In the genomic region with DNA sequence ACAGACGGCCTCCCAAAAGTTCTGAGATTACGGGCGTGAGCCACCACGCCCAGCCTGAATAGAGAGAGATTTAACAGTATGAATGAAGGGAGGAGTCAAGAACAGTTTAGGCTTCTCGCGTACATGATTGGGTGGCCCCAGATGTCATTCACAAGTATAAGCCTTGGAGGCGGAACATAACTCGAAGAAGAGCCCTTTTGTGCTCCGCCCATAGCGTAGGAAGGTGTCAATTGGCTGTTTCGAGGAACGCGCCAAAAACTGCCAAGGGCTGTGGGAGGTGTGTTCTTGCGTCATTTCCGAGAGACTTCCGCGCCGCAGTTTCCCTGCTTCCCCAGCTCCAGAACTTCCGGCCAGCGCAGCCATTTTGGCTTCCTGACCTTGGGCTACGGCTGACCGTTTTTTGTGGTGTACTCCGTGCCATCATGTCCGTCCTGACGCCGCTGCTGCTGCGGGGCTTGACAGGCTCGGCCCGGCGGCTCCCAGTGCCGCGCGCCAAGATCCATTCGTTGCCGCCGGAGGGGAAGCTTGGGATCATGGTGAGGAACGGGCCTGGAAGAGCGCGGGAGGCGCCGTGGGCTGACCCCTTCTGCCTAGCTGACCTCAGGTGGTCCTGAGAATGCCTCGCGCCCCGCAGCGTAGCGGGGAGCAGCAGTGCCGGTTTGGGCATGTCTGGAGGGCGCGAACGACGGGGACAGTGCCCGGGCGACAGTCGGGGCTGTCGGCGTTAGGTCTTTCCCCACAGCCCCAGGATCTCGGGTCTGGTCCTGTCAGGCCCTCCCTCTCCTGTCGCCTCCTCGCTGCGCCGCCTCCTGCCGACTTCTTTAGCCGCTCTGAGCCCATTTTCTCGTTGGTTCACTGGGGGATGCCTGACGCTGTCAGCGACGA, we compare ENCODE assay signal across 8 cellular contexts. TPM values are rescaled to one million over a fixed set of nuclear protein-coding genes. Genes with fewer than 3 reads are reported as not detected.
DNase-seq lines count a peak whose midpoint lies in the region; ATAC-seq and FAIRE-seq lines count a peak whose summit lies in the region.

COX8A (plus strand) TSS at position 362 of the 885 bp plus-strand sequence; CDS start at position 423, 61 bp downstream.

- peak within 1 kb of the TSS; percentile 98 for H3K27ac ChIP-seq in KOPT-K1 (ENCODE audit: low read depth, low read length, poor library complexity, severe bottlenecking)
- peak within 1 kb of the TSS; percentile 88 for H3K27ac ChIP-seq in muscle layer of colon (ENCODE audit: low read depth, low read length)

- H3K4me3 Mint-ChIP-seq in activated T-cell treated with anti-CD3 and anti-CD28 coated beads, Interleukin-2, amount 50 U/mL, for 72 hours: peak within 1 kb of the TSS; percentile 98 to 100

- H3K9ac ChIP-seq in muscle layer of colon (ENCODE audit: low read length): peak within 1 kb of the TSS; percentile 87

- peaks cover 27% of the 10 kb centered on the region for H3K4me1 Mint-ChIP-seq in activated T-cell treated with anti-CD3 and anti-CD28 coated beads, Interleukin-2, amount 50 U/mL, for 72 hours (ENCODE audit: low read depth)

- peak within 1 kb of the TSS; percentile 77 to 89 for H3K4me3 ChIP-seq in muscle layer of colon (ENCODE audit: low read depth in 1 of 2, low read length in 2 of 2)

- no peaks in the 10 kb centered on the region for H3K9me3 Mint-ChIP-seq in activated T-cell treated with anti-CD3 and anti-CD28 coated beads, Interleukin-2, amount 50 U/mL, for 72 hours

- FAIRE-seq in RCC 7860 (lab: Jason Lieb, UNC): peak; percentile 90

- ATAC-seq in GM21786 (IDR thresholded peaks at IDR 0.05; ENCODE audit: unreplicated experiment): peak; percentile 96
- peak; percentile 98 to 99 for ATAC-seq in activated T-cell treated with anti-CD3 and anti-CD28 coated beads, Interleukin-2, amount 50 U/mL, for 72 hours (replicated peaks in 1 of 2)
- ATAC-seq in esophagus mucosa: peak; percentile 96

- H3K36me3 Mint-ChIP-seq in activated T-cell treated with anti-CD3 and anti-CD28 coated beads, Interleukin-2, amount 50 U/mL, for 72 hours (ENCODE audit: insufficient read depth in 2 of 2): peaks cover 8 to 25% of the 10 kb centered on the region in 2 donors

- H3K36me3 ChIP-seq in KOPT-K1 (ENCODE audit: insufficient read depth, low read length): peaks cover 28% of the 10 kb centered on the region
- peaks cover 15% of the 10 kb centered on the region for H3K36me3 ChIP-seq in muscle layer of colon (ENCODE audit: insufficient read depth, low read length)

- peaks cover 3% of the 10 kb centered on the region for H3K27me3 Mint-ChIP-seq in activated T-cell treated with anti-CD3 and anti-CD28 coated beads, Interleukin-2, amount 50 U/mL, for 72 hours (ENCODE audit: low read depth)

- peak within 1 kb of the TSS; percentile 99 for H3K27ac Mint-ChIP-seq in activated T-cell treated with anti-CD3 and anti-CD28 coated beads, Interleukin-2, amount 50 U/mL, for 72 hours

- peaks cover 0 to 6% of the 10 kb centered on the region in 2 donors for H3K27me3 ChIP-seq in muscle layer of colon (ENCODE audit: control insufficient read depth in 1 of 2, insufficient read depth in 2 of 2, low read length in 2 of 2)

- no peaks in the 10 kb centered on the region for H3K9me3 ChIP-seq in KOPT-K1 (ENCODE audit: insufficient read depth, low read length, poor library complexity, severe bottlenecking)
- no peaks in the 10 kb centered on the region for H3K9me3 ChIP-seq in muscle layer of colon (ENCODE audit: low read length)

- peak; percentile 99 for DNase-seq in DMS79 treated with DMSO at 0.1 percent for 48 hours (lab: John Stamatoyannopoulos, UW)
- peak; percentile 98 for DNase-seq in RCC 7860 (ENCODE audit: low spot score)
- DNase-seq in activated T-cell treated with anti-CD3 and anti-CD28 coated beads, Interleukin-2, amount 50 U/mL, for 72 hours: peak; percentile 92 to 97
- peak; percentile 87 for DNase-seq in stimulated activated CD8-positive, alpha-beta memory T cell treated with anti-CD3 and anti-CD28 coated beads, Interleukin-7, amount 100 ng/mL, for 24 hours (ENCODE audit: low read depth)

- H3K4me1 ChIP-seq in muscle layer of colon (ENCODE audit: insufficient read depth, low read length): peaks cover 24% of the 10 kb centered on the region

RNA-seq across cellular contexts. Expression of gene COX8A, which starts in this region (rescaled TPM):
- total RNA-seq in activated T-cell treated with anti-CD3 and anti-CD28 coated beads, Interleukin-2, amount 50 U/mL, for 72 hours: 100 to 1,000 TPM; 310 to 319 TPM
- 461 TPM for total RNA-seq in esophagus mucosa

Comparison
In these comparisons a context has a peak if more than half of its experiments do, and no peak if none do; other contexts are left out.
1. Peak in every context shown above with its lines: DNase-seq, ATAC-seq, H3K4me3 ChIP-seq and H3K27ac ChIP-seq.